In the genomic region with DNA sequence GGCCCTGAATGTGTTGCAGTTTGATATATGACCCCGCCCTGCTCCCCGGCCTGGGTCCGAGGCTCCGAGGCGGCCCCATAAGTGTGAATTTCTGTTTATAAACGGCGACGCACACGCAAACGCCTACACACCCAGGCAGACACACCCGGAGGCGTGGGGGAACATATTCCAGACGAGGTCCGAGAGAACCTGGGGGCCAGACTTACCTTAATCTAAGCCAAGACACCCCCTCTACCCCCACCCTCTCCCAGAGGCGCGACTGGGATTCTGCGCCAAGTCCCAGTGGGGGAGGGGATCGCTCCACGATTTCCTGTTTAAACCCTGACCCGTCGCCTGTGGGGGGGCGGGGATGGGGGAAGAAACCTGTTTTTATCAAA, we compare ENCODE assay signal across 8 cellular contexts. TPM values are rescaled to one million over a fixed set of nuclear protein-coding genes. Genes with fewer than 3 reads are reported as not detected.
A peak's percentile ranks its signal among the peaks of the same experiment; 100 is the strongest.
DNase-seq lines count a peak whose midpoint lies in the region; ATAC-seq and TF ChIP-seq lines count a peak whose summit lies in the region.

No MANE protein-coding gene starts in this region.

- H3K4me3 ChIP-seq in OCI-LY3 (ENCODE audit: low read length) = peak overlapping the region; percentile 79
- H3K4me3 ChIP-seq in fibroblast of lung (replicated peaks in 1 of 4; ENCODE audit: control extremely low read depth in 1 of 4, insufficient read depth in 1 of 4, low read depth in 3 of 4, low read length in 4 of 4) = peak overlapping the region in 1 of 4 experiments; percentile 57
- peak overlapping the region; percentile 42 for H3K4me3 ChIP-seq in smooth muscle cell

- H3K79me2 ChIP-seq in OCI-LY3 (ENCODE audit: low read length) = no peaks in the 10 kb centered on the region
- no peaks in the 10 kb centered on the region for H3K79me2 ChIP-seq in fibroblast of lung (ENCODE audit: control insufficient read depth, insufficient read depth, low read length)
- peaks cover 22% of the 10 kb centered on the region for H3K79me2 ChIP-seq in smooth muscle cell (ENCODE audit: low read depth)

- peak overlapping the region; percentile 93 for H3K4me2 ChIP-seq in OCI-LY3 (ENCODE audit: low read length)
- peak overlapping the region; percentile 94 for H3K4me2 ChIP-seq in fibroblast of lung (ENCODE audit: extremely low read depth, insufficient read depth, low read length)
- peak overlapping the region; percentile 82 for H3K4me2 ChIP-seq in smooth muscle cell

- H3K27ac ChIP-seq in OCI-LY3 (ENCODE audit: low read length) (peak overlapping the region; percentile 78), fibroblast of lung (ENCODE audit: insufficient read depth, low read length) (peak overlapping the region; percentile 38), smooth muscle cell (ENCODE audit: low read depth) (peak overlapping the region; percentile 87)

- H4K20me1 ChIP-seq in OCI-LY3 (ENCODE audit: insufficient read depth, low read length) (no peaks in the 10 kb centered on the region), fibroblast of lung (ENCODE audit: control insufficient read depth, extremely low read depth, insufficient read depth, low read length) (no peaks in the 10 kb centered on the region), smooth muscle cell (ENCODE audit: low read depth) (no peaks in the 10 kb centered on the region)

- H3K9me3 ChIP-seq in OCI-LY3 (ENCODE audit: insufficient read depth, low read length) (no peaks in the 10 kb centered on the region), fibroblast of lung (ENCODE audit: control insufficient read depth, insufficient read depth, low read depth, low read length) (no peaks in the 10 kb centered on the region), smooth muscle cell (replicated peaks; ENCODE audit: low read depth) (no peaks in the 10 kb centered on the region)

- H3K9ac ChIP-seq in OCI-LY3 (ENCODE audit: low read length) (peak overlapping the region; percentile 97), fibroblast of lung (ENCODE audit: insufficient read depth, low read length) (no peak overlapping the region), smooth muscle cell (ENCODE audit: low read depth) (peak overlapping the region; percentile 68)

- H2AFZ ChIP-seq in OCI-LY3 (ENCODE audit: low read depth, low read length) = no peak overlapping the region
- no peak overlapping the region for H2AFZ ChIP-seq in fibroblast of lung (ENCODE audit: low read length)
- H2AFZ ChIP-seq in smooth muscle cell (ENCODE audit: low read depth) = peak overlapping the region; percentile 28

- H3K27me3 ChIP-seq in OCI-LY3 (ENCODE audit: low read depth, low read length) (0 out of 2 replicates have a peak, but pooled peaks cover 7% of the 10 kb centered on the region), fibroblast of lung (ENCODE audit: control insufficient read depth, insufficient read depth, low read length) (peaks cover 40% of the 10 kb centered on the region), smooth muscle cell (ENCODE audit: low read depth) (peaks cover 90% of the 10 kb centered on the region)

- 7% methylated on average over 22 of the region's 22 CpGs for WGBS in smooth muscle cell (ENCODE audit: low lambda C conversion rate)

- TF ChIP-seq CTCF in OCI-LY3 (IDR thresholded peaks at IDR 0.05; ENCODE audit: low read depth, low read length) (no peak), fibroblast of lung (conservative IDR thresholded peaks at IDR 0.05 in 1 of 2, IDR thresholded peaks at IDR 0.05 in 1 of 2; ENCODE audit: low read depth in 1 of 2, low read length in 2 of 2) (no peak), smooth muscle cell (IDR thresholded peaks at IDR 0.05; ENCODE audit: borderline replicate concordance, insufficient read depth, poor library complexity, severe bottlenecking) (no peak)

- no peak for ATAC-seq in activated CD4-positive, CD25-positive, alpha-beta regulatory T cell treated with anti-CD3 and anti-CD28 coated beads, Interleukin-2, amount 50 U/mL, for 24 hours
- ATAC-seq in HG03175 (IDR thresholded peaks at IDR 0.05; ENCODE audit: unreplicated experiment) = no peak

- no peaks in the 10 kb centered on the region for H3K36me3 ChIP-seq in OCI-LY3 (replicated peaks; ENCODE audit: low read depth, low read length)
- H3K36me3 ChIP-seq in fibroblast of lung (ENCODE audit: control insufficient read depth, insufficient read depth, low read length) = no peaks in the 10 kb centered on the region
- no peaks in the 10 kb centered on the region for H3K36me3 ChIP-seq in smooth muscle cell (ENCODE audit: low read depth)

- peak; percentile 28 for DNase-seq in NCI-H1105 treated with DMSO at 0.1 percent for 48 hours (lab: John Stamatoyannopoulos, UW)
- DNase-seq in NCI-H1105 (lab: John Stamatoyannopoulos, UW) = no peak
- no peak for DNase-seq in fibroblast of lung (ENCODE audit: low read depth in 2 of 2)
- DNase-seq in smooth muscle cell (lab: John Stamatoyannopoulos, UW; ENCODE audit: unreplicated experiment) = no peak
- DNase-seq in AG20443 (ENCODE audit: low spot score) = no peak

- H3K4me1 ChIP-seq in OCI-LY3 (ENCODE audit: low read length) = peaks cover 44% of the 10 kb centered on the region
- no peaks in the 10 kb centered on the region for H3K4me1 ChIP-seq in fibroblast of lung (ENCODE audit: control insufficient read depth, extremely low read depth, insufficient read depth, low read length)
- H3K4me1 ChIP-seq in smooth muscle cell (ENCODE audit: low read depth) = peaks cover 3% of the 10 kb centered on the region

- no peaks in the 10 kb centered on the region for H3F3A ChIP-seq in smooth muscle cell (ENCODE audit: low read depth)

RNA-seq across cellular contexts. Expression of gene HOXC6, which starts 9.6 kb away (rescaled TPM):
- total RNA-seq in fibroblast of lung (0.17 and 0.51 TPM in 2 replicates), smooth muscle cell (3.0 and 3.1 TPM in 2 replicates)
- polyA plus RNA-seq in fibroblast of lung (0.52 and 1.9 TPM in 2 replicates), smooth muscle cell (8.3 and 12.3 TPM in 2 replicates)
- polyA plus RNA-seq in fibroblast of lung (2012) = 1.0 and 2.5 TPM in 2 replicates
- 4.6 TPM in 1 of 2 replicates, not detected in the other for polyA minus RNA-seq in fibroblast of lung (ENCODE audit: low replicate concordance)

RNA-seq across cellular contexts. Expression of gene HOXC8, which starts 9.8 kb away (rescaled TPM):
- under 0.01 TPM in 1 of 2 replicates, not detected in the other for total RNA-seq in fibroblast of lung
- polyA plus RNA-seq in fibroblast of lung = 0.49 and 2.1 TPM in 2 replicates
- 0.50 and 2.2 TPM in 2 replicates for polyA plus RNA-seq in fibroblast of lung (2012)
- 1.7 TPM in 1 of 2 replicates, not detected in the other for polyA minus RNA-seq in fibroblast of lung (ENCODE audit: low replicate concordance)
- total RNA-seq in smooth muscle cell = 1.4 and 1.6 TPM in 2 replicates
- 3.8 and 4.4 TPM in 2 replicates for polyA plus RNA-seq in smooth muscle cell

RNA-seq across cellular contexts. Expression of gene HOXC5, which starts 14.3 kb away (rescaled TPM):
- total RNA-seq in fibroblast of lung (under 0.01 TPM in 1 of 2 replicates, not detected in the other), smooth muscle cell (1.3 TPM in 1 of 2 replicates, not detected in the other)
- polyA plus RNA-seq in fibroblast of lung (0.07 and 0.40 TPM in 2 replicates), smooth muscle cell (0.54 TPM in 1 of 2 replicates, not detected in the other)
- 0.22 and 0.65 TPM in 2 replicates for polyA plus RNA-seq in fibroblast of lung (2012)
- polyA minus RNA-seq in fibroblast of lung (ENCODE audit: low replicate concordance) = not detected in 2 replicates

RNA-seq across cellular contexts. Expression of gene HOXC9, which starts 18.6 kb away (rescaled TPM):
- total RNA-seq in fibroblast of lung = 0.26 TPM in 1 of 2 replicates, not detected in the other
- 0.21 and 0.24 TPM in 2 replicates for polyA plus RNA-seq in fibroblast of lung
- 0.22 and 0.54 TPM in 2 replicates for polyA plus RNA-seq in fibroblast of lung (2012)
- polyA minus RNA-seq in fibroblast of lung (ENCODE audit: low replicate concordance) = not detected in 2 replicates
- total RNA-seq in smooth muscle cell = 0.54 and 1.2 TPM in 2 replicates
- polyA plus RNA-seq in smooth muscle cell = 2.5 and 2.7 TPM in 2 replicates

RNA-seq across cellular contexts. Expression of gene HOXC10, which starts 33.6 kb away (rescaled TPM):
- not detected in 2 replicates for total RNA-seq in fibroblast of lung
- 0.06 TPM in 1 of 2 replicates, not detected in the other for polyA plus RNA-seq in fibroblast of lung
- polyA plus RNA-seq in fibroblast of lung (2012) = not detected in 2 replicates
- polyA minus RNA-seq in fibroblast of lung (ENCODE audit: low replicate concordance) = not detected in 2 replicates
- total RNA-seq in smooth muscle cell = not detected in 2 replicates
- 0.66 and 0.67 TPM in 2 replicates for polyA plus RNA-seq in smooth muscle cell
